ENCODE assay signal across 15 cellular contexts in the genomic region with DNA sequence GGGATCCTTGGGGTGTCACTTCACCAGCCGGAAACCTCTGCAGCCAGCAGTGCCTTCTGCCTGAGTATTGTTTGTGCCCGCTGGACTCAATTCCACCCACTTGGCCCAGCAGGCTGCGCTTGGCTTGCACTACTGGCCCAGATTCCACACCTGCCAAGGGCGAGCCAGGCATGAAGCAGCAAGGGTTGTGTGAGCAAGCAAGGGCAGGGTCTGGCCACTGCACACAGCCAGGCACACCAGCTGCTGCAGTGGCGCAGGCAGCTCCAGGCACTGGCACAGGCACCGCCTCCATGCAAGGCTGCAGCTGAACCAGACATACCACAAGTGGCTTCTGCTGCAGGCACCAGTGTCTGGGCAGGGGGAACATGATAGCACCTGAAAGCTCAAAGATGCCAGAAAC.
"Had no signal": no experiment of that assay in that cellular context is flagged by ENCODE, and none has a peak within 500 bp of the region (broad histone marks: within the 10 kb centered on the region; RNA-seq: fewer than 3 reads in every experiment).

No MANE protein-coding gene starts in this region.

- H3K4me3 ChIP-seq: heart left ventricle, left ventricle myocardium inferior, smooth muscle cell, suprapubic skin, thyroid gland, upper lobe of left lung, uterus had no signal

- ATAC-seq: effector memory CD8-positive, alpha-beta T cell; stimulated activated naive CD8-positive, alpha-beta T cell treated with anti-CD3 and anti-CD28 coated beads, Interleukin-15, Interleukin-2, amounts not matched to agents 100 U/mL and 50 U/mL, for 24 hours had no signal

- FAIRE-seq: islet of Langerhans had no signal

- H3K4me1 ChIP-seq: left ventricle myocardium inferior, thyroid gland, upper lobe of left lung, uterus had no signal

- H3K9me3 ChIP-seq: heart left ventricle, left ventricle myocardium inferior, suprapubic skin, thyroid gland, upper lobe of left lung, uterus had no signal

- H3K27me3 ChIP-seq: heart left ventricle, suprapubic skin, thyroid gland, upper lobe of left lung, uterus had no signal

- H3K36me3 ChIP-seq: heart left ventricle, left ventricle myocardium inferior, suprapubic skin, thyroid gland, upper lobe of left lung, uterus had no signal

- DNase-seq: effector memory CD8-positive, alpha-beta T cell; foreskin melanocyte; heart left ventricle; left ventricle myocardium inferior; mesendoderm; naive B cell; stimulated activated CD4-positive, alpha-beta T cell treated with anti-CD3 and anti-CD28 coated beads, Interleukin-2, amount 100 ng/mL, for 48 hours; stimulated activated naive CD8-positive, alpha-beta T cell treated with anti-CD3 and anti-CD28 coated beads, Interleukin-15, Interleukin-2, amounts not matched to agents 100 U/mL and 50 U/mL, for 24 hours; thyroid gland; uterus had no signal

- H3K4me2 ChIP-seq: smooth muscle cell had no signal

- H3K27ac ChIP-seq: epithelial cell of prostate, heart left ventricle, left ventricle myocardium inferior, suprapubic skin, thyroid gland, upper lobe of left lung, uterus had no signal
